Comparison of ENCODE assay signal across 22 cellular contexts in genomic region chr12:114961491-114961890, GRCh38.
"Had no signal": no experiment of that assay in that cellular context is flagged by ENCODE, and none has a peak within 500 bp of the region (broad histone marks: within the 10 kb centered on the region; RNA-seq: fewer than 3 reads in every experiment).

No MANE protein-coding gene starts in this region.

- DNase-seq: IMR-90, Kasumi-1, NCI-H1092, NCI-H1105 treated with DMSO at 0.1 percent for 48 hours, NCI-H1417 treated with DMSO at 0.1 percent for 48 hours, NCI-H146, NCI-H1694 treated with DMSO at 0.1 percent for 48 hours, NCI-H1930, NCI-H2081 treated with DMSO at 0.1 percent for 48 hours, NCI-H2171, NCI-H345, NCI-H446 treated with DMSO at 0.1 percent for 48 hours, NCI-H510A treated with DMSO at 0.1 percent for 48 hours, NCI-H526, NCI-H774, Right ventricle myocardium superior, RPMI8226, SIG-M5, SK-N-SH had no signal

- FAIRE-seq: HepG2, RCC 7860 had no signal

- H3K9me3 ChIP-seq: SK-N-SH had no signal

- H3K27ac ChIP-seq: KMS-11 had no signal

- H3K9ac ChIP-seq: KMS-11, SK-N-SH had no signal

- ATAC-seq: HepG2 had no signal

- H3K4me2 ChIP-seq: KMS-11, SK-N-SH had no signal
